22 cellular contexts compared by ENCODE assay signal in the genomic region with DNA sequence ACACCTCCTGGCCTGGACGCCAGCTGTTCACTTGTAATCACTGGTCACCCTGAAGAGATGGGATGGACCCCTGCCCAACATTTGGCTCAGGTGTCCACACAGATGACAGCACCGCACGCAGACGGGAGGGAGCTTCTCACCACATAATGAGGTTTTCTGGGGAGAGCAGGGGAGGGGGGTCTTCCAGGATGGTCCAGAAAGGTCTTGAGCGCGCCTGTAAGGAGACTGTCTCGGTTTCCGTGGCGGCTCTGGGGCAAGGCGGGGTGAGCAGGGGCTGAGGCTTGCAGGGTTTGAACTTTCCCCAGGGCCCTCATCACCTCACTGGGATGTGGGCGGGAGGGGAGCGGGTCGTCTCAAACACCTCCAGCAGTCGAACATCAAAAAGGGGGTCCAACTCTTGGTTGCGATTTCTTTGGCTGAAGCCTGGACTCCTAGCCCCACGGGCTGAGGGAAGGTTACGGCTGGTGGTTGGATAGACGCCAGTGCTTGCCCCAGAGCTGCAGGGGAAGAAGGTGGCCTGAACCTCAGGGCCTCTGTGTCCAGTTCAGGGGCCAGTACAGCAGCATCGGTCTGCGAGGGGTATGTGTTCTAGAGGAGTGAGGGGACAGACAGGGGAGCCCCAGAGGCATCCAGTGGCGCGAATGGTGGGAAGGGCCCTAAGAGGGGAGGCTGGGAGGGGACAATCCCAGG. TPM values are rescaled to one million over a fixed set of nuclear protein-coding genes. Genes with fewer than 3 reads are reported as not detected.
A peak's percentile ranks its signal among the peaks of the same experiment; 100 is the strongest.
DNase-seq lines count a peak whose midpoint lies in the region; ATAC-seq and TF ChIP-seq lines count a peak whose summit lies in the region.
"Had no signal": no experiment of that assay in that cellular context is flagged by ENCODE, and none has a peak within 500 bp of the region (broad histone marks: within the 10 kb centered on the region; RNA-seq: fewer than 3 reads in every experiment).

No MANE protein-coding gene starts in this region.

- peak overlapping the region; percentile 25 for H3K4me2 ChIP-seq in neuronal stem cell (ENCODE audit: insufficient read depth, low read length, poor library complexity, severe bottlenecking)

- peak overlapping the region; percentile 88 for H2AK5ac ChIP-seq in neuronal stem cell (ENCODE audit: low read depth, low read length)

- peak overlapping the region; percentile 23 for H3K4ac ChIP-seq in neuronal stem cell (ENCODE audit: low read length)

- H3K36me3 ChIP-seq in neuronal stem cell (replicated peaks in 1 of 2; ENCODE audit: control insufficient read depth in 2 of 2, insufficient read depth in 2 of 2, low read length in 2 of 2) (peaks cover 0 to 3% of the 10 kb centered on the region in 2 donors), HAP-1 (replicated peaks) (no peaks in the 10 kb centered on the region)
- H3K36me3 ChIP-seq: adrenal gland, gastrocnemius medialis, WERI-Rb-1 had no signal

- H3K27ac ChIP-seq in neuronal stem cell (replicated peaks; ENCODE audit: low read length) = no peak overlapping the region
- H3K27ac ChIP-seq: adrenal gland, C4-2B, gastrocnemius medialis, spleen, WERI-Rb-1 had no signal

- peak overlapping the region; percentile 70 for H3K9ac ChIP-seq in neuronal stem cell (ENCODE audit: low read depth, low read length, poor library complexity)

- H3K14ac ChIP-seq in neuronal stem cell (ENCODE audit: low read length) = peak overlapping the region; percentile 31

- peak overlapping the region; percentile 73 for H3K23ac ChIP-seq in neuronal stem cell (ENCODE audit: low read depth, low read length, poor library complexity)

- H3K9me3 ChIP-seq in neuronal stem cell (replicated peaks in 1 of 2; ENCODE audit: control insufficient read depth in 2 of 2, insufficient read depth in 1 of 2, low read depth in 1 of 2, low read length in 2 of 2) (peaks cover 0 to 2% of the 10 kb centered on the region in 2 donors), HAP-1 (no peaks in the 10 kb centered on the region)
- H3K9me3 ChIP-seq: adrenal gland, gastrocnemius medialis, spleen had no signal

- H4K91ac ChIP-seq in neuronal stem cell (ENCODE audit: low read depth, low read length, poor library complexity) = no peak overlapping the region

- H2BK5ac ChIP-seq in neuronal stem cell (ENCODE audit: low read length) = no peak overlapping the region

- H2AFZ ChIP-seq in neuronal stem cell (ENCODE audit: low read length) = no peak overlapping the region

- H3K36me3 Mint-ChIP-seq in CD14-positive monocyte (no peaks in the 10 kb centered on the region), WTC11 (peaks cover 5% of the 10 kb centered on the region)
- H3K36me3 Mint-ChIP-seq in T-helper 2 cell treated with Interferon-gamma antibody and Interleukin-4, amounts not matched to agents 5 μg/mL and 100 μg/mL, for 36 hours (ENCODE audit: low read depth) = no peaks in the 10 kb centered on the region

- H3K27ac Mint-ChIP-seq in CD14-positive monocyte = no peak overlapping the region
- peak overlapping the region; percentile 87 for H3K27ac Mint-ChIP-seq in WTC11
- H3K27ac Mint-ChIP-seq in T-helper 2 cell treated with Interferon-gamma antibody and Interleukin-4, amounts not matched to agents 5 μg/mL and 100 μg/mL, for 36 hours = no peak overlapping the region
- H3K27ac Mint-ChIP-seq: activated CD4-positive, alpha-beta T cell treated with anti-CD3 and anti-CD28 coated beads, Interleukin-2, amount 10 ng/mL, durations not matched to agents 24 days and 14 days; activated T-cell treated with anti-CD3 and anti-CD28 coated beads, Interleukin-2, amount 50 U/mL, for 24 hours had no signal

- DNase-seq in CD14-positive monocyte (ENCODE audit: low spot score) (peak; percentile 31), WTC11 (ENCODE audit: low spot score) (no peak), left ventricle myocardium superior (peak; percentile 18), neuronal stem cell (ENCODE audit: low spot score) (no peak), T-helper 9 cell (no peak), COLO829 (ENCODE audit: low spot score) (no peak), HAP-1 (ENCODE audit: low spot score in 2 of 2) (no peak)
- no peak for DNase-seq in T-helper 2 cell treated with Interferon-gamma antibody and Interleukin-4, amounts not matched to agents 5 μg/mL and 100 μg/mL, for 36 hours (ENCODE audit: low spot score)
- DNase-seq: activated CD4-positive, alpha-beta T cell treated with anti-CD3 and anti-CD28 coated beads, Interleukin-2, amount 10 ng/mL, durations not matched to agents 24 days and 14 days; activated T-cell treated with anti-CD3 and anti-CD28 coated beads, Interleukin-2, amount 50 U/mL, for 24 hours; adrenal gland; Calu3; gastrocnemius medialis; hippocampal formation; PC-3; spleen; substantia nigra; T1000; WERI-Rb-1 had no signal

- intact Hi-C loops in CD14-positive monocyte (cut with micrococcal nuclease) (no loop called here), left ventricle myocardium superior (cut with micrococcal nuclease) (no loop called here)

- H2BK120ac ChIP-seq in neuronal stem cell (ENCODE audit: low read depth, low read length) = no peak overlapping the region

- H3K27me3 Mint-ChIP-seq in CD14-positive monocyte (ENCODE audit: low read depth in 3 of 3) (peaks cover 0 to 9% (median 6%) of the 10 kb centered on the region in 3 donors), WTC11 (ENCODE audit: low read depth) (no peaks in the 10 kb centered on the region)
- H3K27me3 Mint-ChIP-seq in T-helper 2 cell treated with Interferon-gamma antibody and Interleukin-4, amounts not matched to agents 5 μg/mL and 100 μg/mL, for 36 hours (ENCODE audit: low read depth) = no peaks in the 10 kb centered on the region
- H3K27me3 Mint-ChIP-seq: activated CD4-positive, alpha-beta T cell treated with anti-CD3 and anti-CD28 coated beads, Interleukin-2, amount 10 ng/mL, durations not matched to agents 24 days and 14 days; activated T-cell treated with anti-CD3 and anti-CD28 coated beads, Interleukin-2, amount 50 U/mL, for 24 hours had no signal

- peaks cover 6% of the 10 kb centered on the region for H3K79me1 ChIP-seq in neuronal stem cell (ENCODE audit: low read depth, low read length)

- H3K9me3 Mint-ChIP-seq in CD14-positive monocyte (peaks cover 0 to 2% (median under 1%) of the 10 kb centered on the region in 7 donors), WTC11 (no peaks in the 10 kb centered on the region)
- H3K9me3 Mint-ChIP-seq in T-helper 2 cell treated with Interferon-gamma antibody and Interleukin-4, amounts not matched to agents 5 μg/mL and 100 μg/mL, for 36 hours = no peaks in the 10 kb centered on the region
- H3K9me3 Mint-ChIP-seq: activated CD4-positive, alpha-beta T cell treated with anti-CD3 and anti-CD28 coated beads, Interleukin-2, amount 10 ng/mL, durations not matched to agents 24 days and 14 days; activated T-cell treated with anti-CD3 and anti-CD28 coated beads, Interleukin-2, amount 50 U/mL, for 24 hours; nephron had no signal

- H3K4me3 Mint-ChIP-seq in CD14-positive monocyte = no peak overlapping the region
- H3K4me3 Mint-ChIP-seq in WTC11 = no peak overlapping the region
- H3K4me3 Mint-ChIP-seq in T-helper 2 cell treated with Interferon-gamma antibody and Interleukin-4, amounts not matched to agents 5 μg/mL and 100 μg/mL, for 36 hours = no peak overlapping the region
- H3K4me3 Mint-ChIP-seq: activated CD4-positive, alpha-beta T cell treated with anti-CD3 and anti-CD28 coated beads, Interleukin-2, amount 10 ng/mL, durations not matched to agents 24 days and 14 days; activated T-cell treated with anti-CD3 and anti-CD28 coated beads, Interleukin-2, amount 50 U/mL, for 24 hours; nephron had no signal

- no peaks in the 10 kb centered on the region for H3K4me1 Mint-ChIP-seq in CD14-positive monocyte
- H3K4me1 Mint-ChIP-seq in WTC11 = peaks cover 7% of the 10 kb centered on the region
- no peaks in the 10 kb centered on the region for H3K4me1 Mint-ChIP-seq in T-helper 2 cell treated with Interferon-gamma antibody and Interleukin-4, amounts not matched to agents 5 μg/mL and 100 μg/mL, for 36 hours (ENCODE audit: low read depth)
- H3K4me1 Mint-ChIP-seq: activated CD4-positive, alpha-beta T cell treated with anti-CD3 and anti-CD28 coated beads, Interleukin-2, amount 10 ng/mL, durations not matched to agents 24 days and 14 days had no signal

- in situ Hi-C loops in HAP-1 (cut with MboI; ENCODE audit: low sequenced_read_pairs) = no loop called here

- H3K4me1 ChIP-seq in neuronal stem cell (ENCODE audit: control insufficient read depth in 2 of 2, insufficient read depth in 1 of 2, low read depth in 1 of 2, low read length in 2 of 2) (peaks cover 0 to 5% of the 10 kb centered on the region in 2 donors), HAP-1 (no peaks in the 10 kb centered on the region)
- H3K4me1 ChIP-seq: adrenal gland, gastrocnemius medialis had no signal

- no CpG with 5 or more reads among the region's 22 CpGs for WGBS in neuronal stem cell (ENCODE audit: extremely low coverage in 2 of 2, insufficient read length in 2 of 2, insufficient replicate concordance in 1 of 2), 2 donors

- H2BK12ac ChIP-seq in neuronal stem cell (ENCODE audit: low read length) = no peak overlapping the region

- ATAC-seq in WTC11 (no peak), left ventricle myocardium superior (no peak)
- ATAC-seq: gastrocnemius medialis, PC-3 had no signal

- H3K27me3 ChIP-seq in neuronal stem cell (ENCODE audit: control insufficient read depth in 3 of 3, insufficient read depth in 3 of 3, low read depth in 1 of 3, low read length in 3 of 3) (peaks cover 0 to 3% (median 0%) of the 10 kb centered on the region in 3 experiments), HAP-1 (ENCODE audit: low read depth) (no peaks in the 10 kb centered on the region)
- H3K27me3 ChIP-seq: adrenal gland, spleen had no signal

- POLR2A ChIA-PET in WTC11 (lab: Charles Lee) = interaction anchor here (0.5 kb wide), 1 partner anchor 29 kb away, joined by 3 read pairs; no protein-coding TSS in a partner anchor

- no peak overlapping the region for H4K8ac ChIP-seq in neuronal stem cell (ENCODE audit: low read depth, low read length)

- H3K18ac ChIP-seq in neuronal stem cell (ENCODE audit: low read length) = peak overlapping the region; percentile 76

- TF ChIP-seq CTCF in CD14-positive monocyte (IDR thresholded peaks at IDR 0.05) (no peak), WTC11 (IDR thresholded peaks at IDR 0.05) (no peak)

- H2BK15ac ChIP-seq in neuronal stem cell (ENCODE audit: low read length) = peak overlapping the region; percentile 33

- CTCF ChIA-PET in WTC11 (lab: Charles Lee) = interaction anchor here (1.5 to 2.2 kb wide), 3 partner anchors 12 to 36 kb away, joined by 3 to 10 read pairs (median 4); no protein-coding TSS in a partner anchor

- H3K4me3 ChIP-seq in neuronal stem cell (ENCODE audit: low read length in 2 of 2) (peak overlapping the region in 1 of 2 donors; percentile 43), HAP-1 (no peak overlapping the region)
- H3K4me3 ChIP-seq: adrenal gland, gastrocnemius medialis, lung, spleen had no signal

TF ChIP-seq in WTC11, 78 proteins besides CTCF, POLR2A, EP300 and RAD21 (continues in another document):
- TF ChIP-seq ZNF263 (CRISPR knock-in tag; IDR thresholded peaks at IDR 0.05; ENCODE audit: low read depth) = no peak

RNA-seq across cellular contexts. Expression of a gene that starts 53.8 kb away (rescaled TPM):
- polyA plus RNA-seq in CD14-positive monocyte = 1 to 10 TPM in 1 of 2 donors, under 1 TPM in 1; 0.74 to 1.4 TPM
- total RNA-seq in WTC11 (2021) (51.9 to 52.9 TPM (median 52.5 TPM) in 3 replicates), left ventricle myocardium superior (20.8 TPM)
- polyA plus RNA-seq in neuronal stem cell (2013, experiment 1 of 2) = 29.7 TPM
- polyA plus RNA-seq in neuronal stem cell (2013, experiment 2 of 2) = 28.1 TPM

Comparison
In these comparisons a context has a peak if more than half of its experiments do, and no peak if none do; other contexts are left out.
1. DNase-seq: peak in CD14-positive monocyte (single experiment) and left ventricle myocardium superior (single experiment); none in WTC11 (single experiment), neuronal stem cell (single experiment), T-helper 9 cell (single experiment), COLO829 (single experiment), HAP-1 (0 of 2) and T-helper 2 cell treated with Interferon-gamma antibody and Interleukin-4, amounts not matched to agents 5 μg/mL and 100 μg/mL, for 36 hours (single experiment).